35 cellular contexts compared by ENCODE assay signal in genomic region chr6:150846641-150847040, GRCh38.
"Had no signal": no experiment of that assay in that cellular context is flagged by ENCODE, and none has a peak within 500 bp of the region (broad histone marks: within the 10 kb centered on the region; RNA-seq: fewer than 3 reads in every experiment).

No MANE protein-coding gene starts in this region.

- H3K36me3 ChIP-seq: cardiac muscle cell had no signal

- H3K27me3 ChIP-seq: ascending aorta, cardiac muscle cell had no signal

- H3K27ac ChIP-seq: ascending aorta, cardiac muscle cell, PC-9, RWPE1 had no signal

- ATAC-seq: activated CD8-positive, alpha-beta T cell treated with anti-CD3 and anti-CD28 coated beads for 36 hours; activated T-cell treated with anti-CD3 and anti-CD28 coated beads, Interleukin-2, amount 50 U/mL, for 72 hours; activated T-helper 17 cell treated with anti-CD3 and anti-CD28 coated beads, Interleukin-2, amount 50 U/mL, for 72 hours; Right ventricle myocardium inferior had no signal

- H3K4me2 ChIP-seq: PC-9 had no signal

- H3K9me3 ChIP-seq: ascending aorta had no signal

- FAIRE-seq: RCC 7860 had no signal

- DNase-seq: activated CD4-positive, alpha-beta T cell treated with anti-CD3 and anti-CD28 coated beads, Interleukin-2, amount 10 ng/mL, durations not matched to agents 24 days and 14 days; activated CD4-positive, alpha-beta T cell treated with anti-CD3 and anti-CD28 coated beads, Interleukin-2, amount 50 U/mL, for 4 hours; activated CD8-positive, alpha-beta T cell treated with anti-CD3 and anti-CD28 coated beads for 36 hours; activated effector memory CD4-positive, alpha-beta T cell treated with anti-CD3 and anti-CD28 coated beads, Interleukin-2, amount 50 U/mL, for 16 hours; activated naive CD4-positive, alpha-beta T cell; activated naive CD4-positive, alpha-beta T cell treated with anti-CD3 and anti-CD28 coated beads, Interleukin-2, amount 50 U/mL, for 16 hours; activated naive CD8-positive, alpha-beta T cell treated with anti-CD3 and anti-CD28 coated beads for 36 hours; activated T-cell treated with anti-CD3 and anti-CD28 coated beads, Interleukin-2, amount 50 U/mL, for 1 hour; activated T-cell treated with anti-CD3 and anti-CD28 coated beads, Interleukin-2, amount 50 U/mL, for 72 hours; amygdala; MM.1S; MV-4-11; NCI-H1092 treated with DMSO at 0.1 percent for 48 hours; NCI-H1417; NCI-H146; NCI-H187; NCI-H2029 treated with DMSO at 0.1 percent for 48 hours; NCI-H2107; NCI-H2171; NCI-H510A; NCI-H526; NCI-H748 treated with DMSO at 0.1 percent for 48 hours; NK-92 treated with Interleukin-12 subunit alpha and Interleukin-12 subunit beta, amount 100 ng/mL, for 24 hours; PC-9; SIG-M5; SW 1271; T-helper 1 cell; T-helper 2 cell; T-helper 9 cell had no signal

- H3K4me3 ChIP-seq: ascending aorta, cardiac muscle cell, PC-9 had no signal

- H3K4me1 ChIP-seq: ascending aorta had no signal

- H2AFZ ChIP-seq: PC-9 had no signal
